In the genomic region with DNA sequence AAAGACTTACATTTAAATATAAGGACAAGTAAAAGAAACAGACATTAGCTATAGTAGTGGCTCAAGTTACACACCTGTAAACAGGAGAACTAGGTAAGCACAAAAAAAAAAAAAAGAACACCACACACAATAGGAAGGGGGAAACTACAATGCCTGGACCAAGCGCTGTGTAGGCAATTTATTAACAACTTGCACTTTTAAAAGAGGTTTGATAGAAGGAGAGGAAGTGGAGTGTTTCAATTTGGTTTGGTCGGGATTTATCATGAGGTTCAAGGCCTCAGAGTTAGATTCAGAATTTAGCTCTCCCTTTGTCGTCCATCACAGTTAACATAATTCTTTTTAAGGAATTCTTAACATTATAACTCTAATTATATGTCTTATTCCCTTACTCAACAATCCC, we compare ENCODE assay signal across 1 cellular context.
TF ChIP-seq lines count a peak whose summit lies in the region.

No MANE protein-coding gene starts in this region.

TF ChIP-seq in IMR-90, 13 proteins besides CTCF, POLR2A, EP300 and RAD21:
- TF ChIP-seq SMC3 (IDR thresholded peaks at IDR 0.05; ENCODE audit: low read depth, low read length) = no peak
- no peak for TF ChIP-seq BHLHE40 (IDR thresholded peaks at IDR 0.05; ENCODE audit: low read depth, low read length)
- TF ChIP-seq CEBPB (IDR thresholded peaks at IDR 0.05; ENCODE audit: low read depth, low read length) = no peak
- TF ChIP-seq, protein P1, sequence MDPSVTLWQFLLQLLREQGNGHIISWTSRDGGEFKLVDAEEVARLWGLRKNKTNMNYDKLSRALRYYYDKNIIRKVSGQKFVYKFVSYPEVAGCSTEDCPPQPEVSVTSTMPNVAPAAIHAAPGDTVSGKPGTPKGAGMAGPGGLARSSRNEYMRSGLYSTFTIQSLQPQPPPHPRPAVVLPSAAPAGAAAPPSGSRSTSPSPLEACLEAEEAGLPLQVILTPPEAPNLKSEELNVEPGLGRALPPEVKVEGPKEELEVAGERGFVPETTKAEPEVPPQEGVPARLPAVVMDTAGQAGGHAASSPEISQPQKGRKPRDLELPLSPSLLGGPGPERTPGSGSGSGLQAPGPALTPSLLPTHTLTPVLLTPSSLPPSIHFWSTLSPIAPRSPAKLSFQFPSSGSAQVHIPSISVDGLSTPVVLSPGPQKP (IDR thresholded peaks at IDR 0.05; ENCODE audit: borderline replicate concordance, low read depth, low read length) = no peak
- TF ChIP-seq CHD1 (IDR thresholded peaks at IDR 0.05; ENCODE audit: low read depth, low read length) = no peak
- TF ChIP-seq MXI1 (IDR thresholded peaks at IDR 0.05; ENCODE audit: borderline replicate concordance, low read depth, low read length) = no peak
- no peak for TF ChIP-seq FOS (IDR thresholded peaks at IDR 0.05; ENCODE audit: low read depth, low read length)
- TF ChIP-seq USF2 (IDR thresholded peaks at IDR 0.05; ENCODE audit: low read depth, low read length) = no peak
- no peak for TF ChIP-seq MAFK (IDR thresholded peaks at IDR 0.05; ENCODE audit: low read depth, low read length)
- no peak for TF ChIP-seq NFE2L2 (IDR thresholded peaks at IDR 0.05; ENCODE audit: low read depth, low read length)
- no peak for TF ChIP-seq RFX5 (IDR thresholded peaks at IDR 0.05; ENCODE audit: low read depth, low read length)
- TF ChIP-seq MAZ (IDR thresholded peaks at IDR 0.05; ENCODE audit: borderline replicate concordance, low read depth, low read length) = no peak
- no peak for TF ChIP-seq RCOR1 (IDR thresholded peaks at IDR 0.05; ENCODE audit: insufficient replicate concordance, low read length)
TF ChIP-seq in IMR-90: peak in this region for 0.
